8 cellular contexts compared by ENCODE assay signal in the genomic region with DNA sequence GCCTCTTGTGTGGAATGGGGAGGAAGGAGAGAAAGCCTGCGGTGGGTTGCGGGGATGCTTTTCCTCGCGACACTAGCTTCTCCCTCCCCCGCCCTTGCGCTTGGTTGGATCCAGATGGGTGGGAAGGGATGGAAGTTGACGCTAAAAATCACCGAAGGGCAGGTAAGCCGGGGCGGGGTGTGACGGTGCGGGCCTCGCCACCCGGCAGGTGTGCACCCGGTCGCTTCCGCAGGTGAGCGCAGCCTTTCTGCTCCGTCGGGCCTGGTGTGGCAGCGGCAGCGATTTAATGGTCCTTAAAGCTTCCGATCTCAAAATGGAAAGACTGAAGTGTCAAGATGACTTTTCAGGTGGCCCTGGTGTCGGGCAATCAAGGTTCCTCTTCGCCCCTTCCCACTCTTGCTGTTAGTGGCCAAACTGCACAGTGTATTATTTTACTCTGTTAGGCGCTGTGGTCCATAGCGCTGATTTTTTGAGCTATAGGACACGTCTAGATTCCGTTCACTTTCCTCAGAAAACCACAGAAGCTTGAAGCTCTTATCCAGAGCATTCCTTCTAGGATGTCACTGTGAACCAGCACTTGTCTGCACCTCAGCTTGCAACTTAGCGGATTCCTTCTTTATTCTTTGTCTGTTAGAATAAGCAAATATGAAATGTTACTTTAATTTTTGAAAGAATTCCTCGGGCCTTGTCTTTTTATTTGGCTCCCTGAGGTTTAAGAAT. TPM values are rescaled to one million over a fixed set of nuclear protein-coding genes. Genes with fewer than 3 reads are reported as not detected.
DNase-seq lines count a peak whose midpoint lies in the region; ATAC-seq, FAIRE-seq and TF ChIP-seq lines count a peak whose summit lies in the region.

No MANE protein-coding gene starts in this region.

- CTCF ChIA-PET in A549 (lab: Yijun Ruan, JAX): no interaction called here
- CTCF ChIA-PET in activated naive CD4-positive, alpha-beta T cell treated with anti-CD3 and anti-CD28 coated beads, Interleukin-2, amount 10 ng/mL, durations not matched to agents 7 days and 5 days (lab: Charles Lee): interaction anchor here (0.7 to 0.8 kb wide), 2 partner anchors 57 to 308 kb away, joined by 3 to 4 read pairs; a partner anchor contains a TSS

- in situ Hi-C loops in gastrocnemius medialis (cut with MboI; ENCODE audit: low sequenced_read_pairs in 4 of 4): loop anchor here in 3 of 4 donors (25.0 kb wide), 3 partner anchors 456 to 1031 kb away; a partner anchor contains a TSS

- DNase-seq in A549 (ENCODE audit: low read depth in 1 of 2, low spot score in 1 of 2): peak in 1 of 2 experiments; percentile 24
- no peak for DNase-seq in GM18507 (ENCODE audit: extremely low spot score, insufficient read length, low read depth)
- DNase-seq in NCI-H510A treated with DMSO at 0.1 percent for 48 hours (lab: John Stamatoyannopoulos, UW): peak; percentile 62
- peak; percentile 66 for DNase-seq in activated naive CD4-positive, alpha-beta T cell treated with anti-CD3 and anti-CD28 coated beads, Interleukin-2, amount 10 ng/mL, durations not matched to agents 7 days and 5 days
- DNase-seq in right atrium auricular region (ENCODE audit: low spot score): no peak
- DNase-seq in gastrocnemius medialis: no peak
- no peak for DNase-seq in SKM-1 (lab: John Stamatoyannopoulos, UW; ENCODE audit: unreplicated experiment)

- peak overlapping the region; percentile 100 for H3K4me3 Mint-ChIP-seq in activated naive CD4-positive, alpha-beta T cell treated with anti-CD3 and anti-CD28 coated beads, Interleukin-2, amount 10 ng/mL, durations not matched to agents 7 days and 5 days

- ATAC-seq in A549 (peak in 1 of 2 experiments; percentile 11; a peak in 3 of 6 replicates), gastrocnemius medialis (no peak), HG02973 (IDR thresholded peaks at IDR 0.05; ENCODE audit: unreplicated experiment) (no peak)

- WGBS in A549 (ENCODE audit: missing lambda C conversion rate): 3% methylated on average over 26 of the region's 31 CpGs

- H3K4me1 ChIP-seq in A549 (peaks cover 25% of the 10 kb centered on the region), right atrium auricular region (peaks cover 0 to 36% of the 10 kb centered on the region in 2 donors), gastrocnemius medialis (peaks cover 29 to 36% of the 10 kb centered on the region in 2 donors)

- POLR2A ChIA-PET in A549 (lab: Yijun Ruan, JAX): interaction anchor here (0.6 to 0.8 kb wide), 2 partner anchors 24 to 57 kb away, joined by 3 to 4 read pairs; a partner anchor contains a TSS

- H3K9me3 ChIP-seq in A549 (no peaks in the 10 kb centered on the region), right atrium auricular region (no peaks in the 10 kb centered on the region), gastrocnemius medialis (no peaks in the 10 kb centered on the region)

- H3K36me3 ChIP-seq in right atrium auricular region (peaks cover 19% of the 10 kb centered on the region), gastrocnemius medialis (peaks cover 0 to 17% of the 10 kb centered on the region in 2 donors)

- H3K9me3 Mint-ChIP-seq in activated naive CD4-positive, alpha-beta T cell treated with anti-CD3 and anti-CD28 coated beads, Interleukin-2, amount 10 ng/mL, durations not matched to agents 7 days and 5 days: no peaks in the 10 kb centered on the region

- TF ChIP-seq POLR2A in A549 (IDR thresholded peaks at IDR 0.05; ENCODE audit: low read length) (no peak), gastrocnemius medialis (IDR thresholded peaks at IDR 0.05) (no peak)

- peak overlapping the region; percentile 90 for H3K4me3 ChIP-seq in A549
- H3K4me3 ChIP-seq in right atrium auricular region: peak overlapping the region; percentile 83 to 90
- peak overlapping the region; percentile 81 to 99 (median 96) for H3K4me3 ChIP-seq in gastrocnemius medialis

- FAIRE-seq in A549 (lab: Jason Lieb, UNC) (no peak), GM18507 (lab: Jason Lieb, UNC) (peak; percentile 44)

- peak overlapping the region; percentile 99 for H3K4me2 ChIP-seq in A549

- intact Hi-C loops in gastrocnemius medialis (cut with DNase I; ENCODE audit: low total_unique reads): loop anchor here (2.0 to 5.0 kb wide), 2 partner anchors 460 to 959 kb away; a partner anchor contains a TSS

- H3K27me3 ChIP-seq in right atrium auricular region: no peaks in the 10 kb centered on the region
- no peaks in the 10 kb centered on the region for H3K27me3 ChIP-seq in gastrocnemius medialis

- H3K36me3 Mint-ChIP-seq in activated naive CD4-positive, alpha-beta T cell treated with anti-CD3 and anti-CD28 coated beads, Interleukin-2, amount 10 ng/mL, durations not matched to agents 7 days and 5 days: peaks cover 49% of the 10 kb centered on the region

- peaks cover 56% of the 10 kb centered on the region for H3K4me1 Mint-ChIP-seq in activated naive CD4-positive, alpha-beta T cell treated with anti-CD3 and anti-CD28 coated beads, Interleukin-2, amount 10 ng/mL, durations not matched to agents 7 days and 5 days

- peaks cover 8% of the 10 kb centered on the region for H3K27me3 Mint-ChIP-seq in activated naive CD4-positive, alpha-beta T cell treated with anti-CD3 and anti-CD28 coated beads, Interleukin-2, amount 10 ng/mL, durations not matched to agents 7 days and 5 days

- no peak for TF ChIP-seq RAD21 in A549 (conservative IDR thresholded peaks at IDR 0.05 in 1 of 2, IDR thresholded peaks at IDR 0.05 in 1 of 2)

- TF ChIP-seq CTCF in A549 (IDR thresholded peaks at IDR 0.05) (no peak), right atrium auricular region (IDR thresholded peaks at IDR 0.05) (no peak), gastrocnemius medialis (IDR thresholded peaks at IDR 0.05 in 4 of 5, conservative IDR thresholded peaks at IDR 0.05 in 1 of 5) (no peak)

- H3K27ac ChIP-seq in A549 (peak overlapping the region; percentile 100), right atrium auricular region (peak overlapping the region; percentile 94 to 98), gastrocnemius medialis (peak overlapping the region; percentile 94 to 100 (median 98))

- peak overlapping the region; percentile 99 for H3K27ac Mint-ChIP-seq in activated naive CD4-positive, alpha-beta T cell treated with anti-CD3 and anti-CD28 coated beads, Interleukin-2, amount 10 ng/mL, durations not matched to agents 7 days and 5 days

- no peak for TF ChIP-seq EP300 in A549 (IDR thresholded peaks at IDR 0.05)

TF ChIP-seq in A549, 52 proteins besides CTCF, POLR2A, EP300 and RAD21:
- TF ChIP-seq FOXS1 (CRISPR knock-in tag; IDR thresholded peaks at IDR 0.05) (no peak), KDM5A (IDR thresholded peaks at IDR 0.05) (0 out of 2 replicates have a peak, but pooled peaks have one; percentile 13)

RNA-seq across cellular contexts. Expression of a gene that starts 0.8 kb away (rescaled TPM):
- polyA plus RNA-seq in A549 (2011; rRNA removed) (22.3 and 29.3 TPM in 2 replicates), A549 (2017; fragmentation: RNase III; extraction: RNeasy Plus Mini Kit Qiagen cat#74134 plus additional on column Dnase treatment) (41.0 to 43.5 TPM (median 42.8 TPM) in 3 replicates)
- polyA plus RNA-seq in A549 (2012; cell fraction: cytosol; rRNA removed): 10.9 and 11.7 TPM in 2 replicates
- 5.2 and 6.0 TPM in 2 replicates for polyA plus RNA-seq in A549 (2012; cell fraction: nucleus; rRNA removed)
- polyA minus RNA-seq in A549 (2011; rRNA and poly(A)+ RNA removed): 7.8 and 8.5 TPM in 2 replicates
- total RNA-seq in right atrium auricular region (10 to 100 TPM; 15.0 to 16.6 TPM), gastrocnemius medialis (10 to 100 TPM in 3 of 4 donors, 1 to 10 TPM in 1; 7.1 to 15.9 (median 14.8) TPM)

RNA-seq across cellular contexts. Expression of a gene that starts 0.9 kb away (rescaled TPM):
- polyA plus RNA-seq in A549 (2011; rRNA removed) (164 and 321 TPM in 2 replicates), A549 (2017; fragmentation: RNase III; extraction: RNeasy Plus Mini Kit Qiagen cat#74134 plus additional on column Dnase treatment) (369 to 406 TPM (median 397 TPM) in 3 replicates)
- polyA plus RNA-seq in A549 (2012; cell fraction: cytosol; rRNA removed): 148 and 201 TPM in 2 replicates
- 99.1 and 148 TPM in 2 replicates for polyA plus RNA-seq in A549 (2012; cell fraction: nucleus; rRNA removed)
- 28.8 and 30.9 TPM in 2 replicates for polyA minus RNA-seq in A549 (2011; rRNA and poly(A)+ RNA removed)
- total RNA-seq in right atrium auricular region (10 to 100 TPM; 81.2 to 85.4 TPM), gastrocnemius medialis (100 to 1,000 TPM; 151 to 275 (median 226) TPM)

RNA-seq across cellular contexts. Expression of a gene that starts 57.4 kb away (rescaled TPM):
- 65.5 and 125 TPM in 2 replicates for polyA plus RNA-seq in A549 (2011; rRNA removed)
- 193 and 220 TPM in 2 replicates for polyA plus RNA-seq in A549 (2012; cell fraction: cytosol; rRNA removed)
- 249 and 286 TPM in 2 replicates for polyA plus RNA-seq in A549 (2012; cell fraction: nucleus; rRNA removed)
- polyA plus RNA-seq in A549 (2017; fragmentation: RNase III; extraction: RNeasy Plus Mini Kit Qiagen cat#74134 plus additional on column Dnase treatment): 434 to 480 TPM (median 446 TPM) in 3 replicates
- polyA minus RNA-seq in A549 (2011; rRNA and poly(A)+ RNA removed): 14.6 and 14.9 TPM in 2 replicates
- total RNA-seq in right atrium auricular region: 10 to 100 TPM; 45.7 to 48.7 TPM
- 10 to 100 TPM; 26.9 to 46.0 (median 37.4) TPM for total RNA-seq in gastrocnemius medialis

Comparison
In these comparisons a context has a peak if more than half of its experiments do, and no peak if none do; other contexts are left out.
1. DNase-seq: peak in NCI-H510A treated with DMSO at 0.1 percent for 48 hours (single experiment) and activated naive CD4-positive, alpha-beta T cell treated with anti-CD3 and anti-CD28 coated beads, Interleukin-2, amount 10 ng/mL, durations not matched to agents 7 days and 5 days (single experiment); none in GM18507 (single experiment), right atrium auricular region (single experiment), gastrocnemius medialis (0 of 2) and SKM-1 (single experiment).
2. Peak in every context shown above with its lines, with median percentiles within 50 percentile points of each other: H3K27ac ChIP-seq and H3K4me3 ChIP-seq.